Comparison of ENCODE assay signal across 13 cellular contexts in the genomic region with DNA sequence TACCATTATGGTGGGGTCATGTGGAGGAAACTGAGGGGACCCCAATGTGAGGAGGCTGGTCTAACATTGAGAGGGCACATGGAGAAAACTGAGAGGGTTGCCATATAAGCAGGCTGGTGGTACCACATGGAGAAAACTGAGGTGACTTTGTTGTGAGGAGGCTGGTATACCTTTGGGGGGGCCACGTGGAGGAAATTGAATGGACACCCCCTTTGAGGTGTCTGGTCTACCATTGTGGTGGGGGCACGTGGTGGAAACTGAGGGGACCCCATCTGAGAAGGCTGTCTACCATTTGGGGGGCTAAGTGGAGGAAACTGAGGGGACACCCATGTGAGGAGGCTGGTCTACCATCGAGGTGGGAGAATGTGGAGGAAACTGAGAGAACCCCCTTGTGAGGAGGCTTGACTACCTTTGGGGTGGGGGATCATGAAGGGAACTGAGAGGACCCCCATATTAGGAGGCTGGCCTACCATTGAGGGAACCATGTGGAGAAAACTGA.
"Had no signal": no experiment of that assay in that cellular context is flagged by ENCODE, and none has a peak within 500 bp of the region (broad histone marks: within the 10 kb centered on the region; RNA-seq: fewer than 3 reads in every experiment).

No MANE protein-coding gene starts in this region.

- H3K27ac ChIP-seq: heart left ventricle, neural progenitor cell, pancreas had no signal

- H3K4me3 ChIP-seq: heart left ventricle, neural progenitor cell, pancreas had no signal

- H3K4me1 ChIP-seq: heart left ventricle, neural progenitor cell, pancreas had no signal

- H3K27ac Mint-ChIP-seq: activated naive CD4-positive, alpha-beta T cell treated with anti-CD3 and anti-CD28 coated beads, Interleukin-2, amount 50 U/mL, for 24 hours; activated T-helper 17 cell treated with anti-CD3 and anti-CD28 coated beads, Interleukin-2, amount 50 U/mL, for 72 hours; neural progenitor cell; T-helper 1 cell treated with Interleukin-12 subunit alpha and Interleukin-12 subunit beta and Interleukin-4 antibody, amounts not matched to agents 30 μg/mL and 1 μg/mL, for 36 hours had no signal

- H3K4me3 Mint-ChIP-seq: activated naive CD4-positive, alpha-beta T cell treated with anti-CD3 and anti-CD28 coated beads, Interleukin-2, amount 50 U/mL, for 24 hours; activated T-helper 17 cell treated with anti-CD3 and anti-CD28 coated beads, Interleukin-2, amount 50 U/mL, for 72 hours; neural progenitor cell; T-helper 1 cell treated with Interleukin-12 subunit alpha and Interleukin-12 subunit beta and Interleukin-4 antibody, amounts not matched to agents 30 μg/mL and 1 μg/mL, for 36 hours had no signal

- DNase-seq: activated CD4-positive, alpha-beta T cell treated with anti-CD3 and anti-CD28 coated beads, Interleukin-2, amount 50 U/mL, for 4 hours; activated CD4-positive, CD25-positive, alpha-beta regulatory T cell; foreskin melanocyte; mesendoderm; SHP77 treated with DMSO at 0.1 percent for 48 hours; stimulated activated CD4-positive, alpha-beta T cell treated with anti-CD3 and anti-CD28 coated beads, Interleukin-4, amount 100 ng/mL, for 4 hours; trophoblast cell had no signal

- H3K27me3 ChIP-seq: heart left ventricle, neural progenitor cell, pancreas had no signal

- H3K4me1 Mint-ChIP-seq: activated naive CD4-positive, alpha-beta T cell treated with anti-CD3 and anti-CD28 coated beads, Interleukin-2, amount 50 U/mL, for 24 hours; activated T-helper 17 cell treated with anti-CD3 and anti-CD28 coated beads, Interleukin-2, amount 50 U/mL, for 72 hours; neural progenitor cell had no signal

- H3K36me3 Mint-ChIP-seq: activated naive CD4-positive, alpha-beta T cell treated with anti-CD3 and anti-CD28 coated beads, Interleukin-2, amount 50 U/mL, for 24 hours; neural progenitor cell had no signal

- ATAC-seq: activated T-helper 17 cell treated with anti-CD3 and anti-CD28 coated beads, Interleukin-2, amount 50 U/mL, for 72 hours; heart left ventricle; pancreas had no signal

- H3K36me3 ChIP-seq: heart left ventricle, neural progenitor cell, pancreas had no signal

- H3K9me3 ChIP-seq: pancreas had no signal
